In genomic region chr1:182062223-182062622, GRCh38 we compare ENCODE assay signal across 8 cellular contexts. TPM values are rescaled to one million over a fixed set of nuclear protein-coding genes. Genes with fewer than 3 reads are reported as not detected.
"Had no signal": no experiment of that assay in that cellular context is flagged by ENCODE, and none has a peak within 500 bp of the region (broad histone marks: within the 10 kb centered on the region; RNA-seq: fewer than 3 reads in every experiment).

No MANE protein-coding gene starts in this region.

- H3K4me3 ChIP-seq: K562 had no signal

- H3K27ac ChIP-seq: HL-60, KMS-11 had no signal

- H3K4me2 ChIP-seq: KMS-11 had no signal

- FAIRE-seq: K562 had no signal

- H3K9ac ChIP-seq: KMS-11 had no signal

- DNase-seq: IMR-90, KBM-7, KG1 had no signal

RNA-seq across cellular contexts. Expression of gene ZNF648, which starts 0.7 kb away (rescaled TPM):
- total RNA-seq: HT-29, IMR-90 had no signal
- polyA plus RNA-seq: IgD-negative memory B cell, IMR-90 had no signal
